In the genomic region with DNA sequence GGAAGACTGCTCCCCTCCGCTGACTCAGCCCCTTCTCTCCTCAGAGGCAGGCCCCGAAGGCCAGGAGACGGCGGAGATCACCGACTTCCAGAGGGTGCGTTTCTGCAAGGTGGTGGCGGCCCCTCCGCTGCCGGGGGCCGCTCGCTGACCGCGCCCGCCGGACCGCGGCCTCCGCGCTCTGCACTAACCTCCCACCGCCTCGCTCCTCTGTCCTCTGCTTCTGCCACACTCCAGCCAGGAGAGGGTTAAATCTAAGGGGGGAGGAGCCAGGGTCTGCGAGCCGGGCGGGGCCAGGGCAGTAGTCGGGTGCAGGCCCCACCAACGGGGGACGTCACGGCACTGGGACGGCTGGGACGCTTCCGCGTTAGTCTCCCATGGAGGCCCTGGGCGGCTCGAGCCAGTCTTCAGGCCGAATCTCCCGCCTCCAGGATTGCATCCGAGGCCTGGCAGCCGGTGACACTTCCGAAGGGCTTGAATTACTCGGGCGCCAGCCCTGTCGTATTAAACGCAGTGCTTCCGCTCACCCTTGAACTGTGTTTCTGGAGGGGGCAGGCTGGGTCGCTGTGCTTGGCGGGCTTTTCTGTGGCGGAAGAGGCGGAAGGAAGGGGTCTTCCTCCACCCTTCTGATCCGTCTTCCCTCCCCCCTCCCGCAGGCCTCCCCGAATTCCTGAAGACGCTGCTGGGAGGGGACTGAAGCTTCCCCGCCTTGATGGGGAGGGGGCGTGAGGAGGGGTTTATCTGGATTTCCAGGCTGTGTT, we compare ENCODE assay signal across 1 cellular context.
A peak's percentile ranks its signal among the peaks of the same experiment; 100 is the strongest.
TF ChIP-seq lines count a peak whose summit lies in the region.

No MANE protein-coding gene starts in this region.

TF ChIP-seq in K562, 482 proteins besides CTCF, POLR2A, EP300 and RAD21 (continued from another document and continues in another):
- TF ChIP-seq, protein P1, sequence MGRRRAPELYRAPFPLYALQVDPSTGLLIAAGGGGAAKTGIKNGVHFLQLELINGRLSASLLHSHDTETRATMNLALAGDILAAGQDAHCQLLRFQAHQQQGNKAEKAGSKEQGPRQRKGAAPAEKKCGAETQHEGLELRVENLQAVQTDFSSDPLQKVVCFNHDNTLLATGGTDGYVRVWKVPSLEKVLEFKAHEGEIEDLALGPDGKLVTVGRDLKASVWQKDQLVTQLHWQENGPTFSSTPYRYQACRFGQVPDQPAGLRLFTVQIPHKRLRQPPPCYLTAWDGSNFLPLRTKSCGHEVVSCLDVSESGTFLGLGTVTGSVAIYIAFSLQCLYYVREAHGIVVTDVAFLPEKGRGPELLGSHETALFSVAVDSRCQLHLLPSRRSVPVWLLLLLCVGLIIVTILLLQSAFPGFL (CRISPR knock-in tag; IDR thresholded peaks at IDR 0.05) = no peak
- TF ChIP-seq, protein P2, sequence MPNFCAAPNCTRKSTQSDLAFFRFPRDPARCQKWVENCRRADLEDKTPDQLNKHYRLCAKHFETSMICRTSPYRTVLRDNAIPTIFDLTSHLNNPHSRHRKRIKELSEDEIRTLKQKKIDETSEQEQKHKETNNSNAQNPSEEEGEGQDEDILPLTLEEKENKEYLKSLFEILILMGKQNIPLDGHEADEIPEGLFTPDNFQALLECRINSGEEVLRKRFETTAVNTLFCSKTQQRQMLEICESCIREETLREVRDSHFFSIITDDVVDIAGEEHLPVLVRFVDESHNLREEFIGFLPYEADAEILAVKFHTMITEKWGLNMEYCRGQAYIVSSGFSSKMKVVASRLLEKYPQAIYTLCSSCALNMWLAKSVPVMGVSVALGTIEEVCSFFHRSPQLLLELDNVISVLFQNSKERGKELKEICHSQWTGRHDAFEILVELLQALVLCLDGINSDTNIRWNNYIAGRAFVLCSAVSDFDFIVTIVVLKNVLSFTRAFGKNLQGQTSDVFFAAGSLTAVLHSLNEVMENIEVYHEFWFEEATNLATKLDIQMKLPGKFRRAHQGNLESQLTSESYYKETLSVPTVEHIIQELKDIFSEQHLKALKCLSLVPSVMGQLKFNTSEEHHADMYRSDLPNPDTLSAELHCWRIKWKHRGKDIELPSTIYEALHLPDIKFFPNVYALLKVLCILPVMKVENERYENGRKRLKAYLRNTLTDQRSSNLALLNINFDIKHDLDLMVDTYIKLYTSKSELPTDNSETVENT (CRISPR knock-in tag; IDR thresholded peaks at IDR 0.05) = 0 out of 2 replicates have a peak, but pooled peaks have one; percentile 8
- TF ChIP-seq BRD9 (IDR thresholded peaks at IDR 0.05; ENCODE audit: low read depth, partially characterized antibody) (peak; percentile 80), MYBL2 (IDR thresholded peaks at IDR 0.05; ENCODE audit: low read depth) (no peak), MYBL2 (CRISPR knock-in tag; IDR thresholded peaks at IDR 0.05; ENCODE audit: borderline replicate concordance) (no peak), HNRNPLL (IDR thresholded peaks at IDR 0.05; ENCODE audit: low read depth, low read length, poor library complexity, severe bottlenecking) (peak; percentile 27), MTA3 (IDR thresholded peaks at IDR 0.05; ENCODE audit: borderline replicate concordance) (peak; percentile 80), RBBP5 (IDR thresholded peaks at IDR 0.05; ENCODE audit: borderline replicate concordance, insufficient read depth, low read length, poor library complexity, severe bottlenecking) (peak; percentile 54), TAF15 (IDR thresholded peaks at IDR 0.05; ENCODE audit: low read depth, low read length) (no peak), CEBPB (tag; IDR thresholded peaks at IDR 0.05) (no peak), FOXP1 (CRISPR knock-in tag; IDR thresholded peaks at IDR 0.05) (no peak; the same call in 1 of the 2 replicates)
- TF ChIP-seq, protein P3, sequence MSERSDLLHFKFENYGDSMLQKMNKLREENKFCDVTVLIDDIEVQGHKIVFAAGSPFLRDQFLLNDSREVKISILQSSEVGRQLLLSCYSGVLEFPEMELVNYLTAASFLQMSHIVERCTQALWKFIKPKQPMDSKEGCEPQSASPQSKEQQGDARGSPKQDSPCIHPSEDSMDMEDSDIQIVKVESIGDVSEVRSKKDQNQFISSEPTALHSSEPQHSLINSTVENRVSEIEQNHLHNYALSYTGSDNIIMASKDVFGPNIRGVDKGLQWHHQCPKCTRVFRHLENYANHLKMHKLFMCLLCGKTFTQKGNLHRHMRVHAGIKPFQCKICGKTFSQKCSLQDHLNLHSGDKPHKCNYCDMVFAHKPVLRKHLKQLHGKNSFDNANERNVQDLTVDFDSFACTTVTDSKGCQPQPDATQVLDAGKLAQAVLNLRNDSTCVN (CRISPR knock-in tag; IDR thresholded peaks at IDR 0.05) = 0 out of 2 replicates have a peak, but pooled peaks have one; percentile 54
- TF ChIP-seq, protein P4, sequence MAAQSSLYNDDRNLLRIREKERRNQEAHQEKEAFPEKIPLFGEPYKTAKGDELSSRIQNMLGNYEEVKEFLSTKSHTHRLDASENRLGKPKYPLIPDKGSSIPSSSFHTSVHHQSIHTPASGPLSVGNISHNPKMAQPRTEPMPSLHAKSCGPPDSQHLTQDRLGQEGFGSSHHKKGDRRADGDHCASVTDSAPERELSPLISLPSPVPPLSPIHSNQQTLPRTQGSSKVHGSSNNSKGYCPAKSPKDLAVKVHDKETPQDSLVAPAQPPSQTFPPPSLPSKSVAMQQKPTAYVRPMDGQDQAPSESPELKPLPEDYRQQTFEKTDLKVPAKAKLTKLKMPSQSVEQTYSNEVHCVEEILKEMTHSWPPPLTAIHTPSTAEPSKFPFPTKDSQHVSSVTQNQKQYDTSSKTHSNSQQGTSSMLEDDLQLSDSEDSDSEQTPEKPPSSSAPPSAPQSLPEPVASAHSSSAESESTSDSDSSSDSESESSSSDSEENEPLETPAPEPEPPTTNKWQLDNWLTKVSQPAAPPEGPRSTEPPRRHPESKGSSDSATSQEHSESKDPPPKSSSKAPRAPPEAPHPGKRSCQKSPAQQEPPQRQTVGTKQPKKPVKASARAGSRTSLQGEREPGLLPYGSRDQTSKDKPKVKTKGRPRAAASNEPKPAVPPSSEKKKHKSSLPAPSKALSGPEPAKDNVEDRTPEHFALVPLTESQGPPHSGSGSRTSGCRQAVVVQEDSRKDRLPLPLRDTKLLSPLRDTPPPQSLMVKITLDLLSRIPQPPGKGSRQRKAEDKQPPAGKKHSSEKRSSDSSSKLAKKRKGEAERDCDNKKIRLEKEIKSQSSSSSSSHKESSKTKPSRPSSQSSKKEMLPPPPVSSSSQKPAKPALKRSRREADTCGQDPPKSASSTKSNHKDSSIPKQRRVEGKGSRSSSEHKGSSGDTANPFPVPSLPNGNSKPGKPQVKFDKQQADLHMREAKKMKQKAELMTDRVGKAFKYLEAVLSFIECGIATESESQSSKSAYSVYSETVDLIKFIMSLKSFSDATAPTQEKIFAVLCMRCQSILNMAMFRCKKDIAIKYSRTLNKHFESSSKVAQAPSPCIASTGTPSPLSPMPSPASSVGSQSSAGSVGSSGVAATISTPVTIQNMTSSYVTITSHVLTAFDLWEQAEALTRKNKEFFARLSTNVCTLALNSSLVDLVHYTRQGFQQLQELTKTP (IDR thresholded peaks at IDR 0.05; ENCODE audit: low read depth in 1 of 2, partially characterized antibody in 2 of 2) = peak in 1 of 2 experiments; percentile 42
- TF ChIP-seq, protein P5, sequence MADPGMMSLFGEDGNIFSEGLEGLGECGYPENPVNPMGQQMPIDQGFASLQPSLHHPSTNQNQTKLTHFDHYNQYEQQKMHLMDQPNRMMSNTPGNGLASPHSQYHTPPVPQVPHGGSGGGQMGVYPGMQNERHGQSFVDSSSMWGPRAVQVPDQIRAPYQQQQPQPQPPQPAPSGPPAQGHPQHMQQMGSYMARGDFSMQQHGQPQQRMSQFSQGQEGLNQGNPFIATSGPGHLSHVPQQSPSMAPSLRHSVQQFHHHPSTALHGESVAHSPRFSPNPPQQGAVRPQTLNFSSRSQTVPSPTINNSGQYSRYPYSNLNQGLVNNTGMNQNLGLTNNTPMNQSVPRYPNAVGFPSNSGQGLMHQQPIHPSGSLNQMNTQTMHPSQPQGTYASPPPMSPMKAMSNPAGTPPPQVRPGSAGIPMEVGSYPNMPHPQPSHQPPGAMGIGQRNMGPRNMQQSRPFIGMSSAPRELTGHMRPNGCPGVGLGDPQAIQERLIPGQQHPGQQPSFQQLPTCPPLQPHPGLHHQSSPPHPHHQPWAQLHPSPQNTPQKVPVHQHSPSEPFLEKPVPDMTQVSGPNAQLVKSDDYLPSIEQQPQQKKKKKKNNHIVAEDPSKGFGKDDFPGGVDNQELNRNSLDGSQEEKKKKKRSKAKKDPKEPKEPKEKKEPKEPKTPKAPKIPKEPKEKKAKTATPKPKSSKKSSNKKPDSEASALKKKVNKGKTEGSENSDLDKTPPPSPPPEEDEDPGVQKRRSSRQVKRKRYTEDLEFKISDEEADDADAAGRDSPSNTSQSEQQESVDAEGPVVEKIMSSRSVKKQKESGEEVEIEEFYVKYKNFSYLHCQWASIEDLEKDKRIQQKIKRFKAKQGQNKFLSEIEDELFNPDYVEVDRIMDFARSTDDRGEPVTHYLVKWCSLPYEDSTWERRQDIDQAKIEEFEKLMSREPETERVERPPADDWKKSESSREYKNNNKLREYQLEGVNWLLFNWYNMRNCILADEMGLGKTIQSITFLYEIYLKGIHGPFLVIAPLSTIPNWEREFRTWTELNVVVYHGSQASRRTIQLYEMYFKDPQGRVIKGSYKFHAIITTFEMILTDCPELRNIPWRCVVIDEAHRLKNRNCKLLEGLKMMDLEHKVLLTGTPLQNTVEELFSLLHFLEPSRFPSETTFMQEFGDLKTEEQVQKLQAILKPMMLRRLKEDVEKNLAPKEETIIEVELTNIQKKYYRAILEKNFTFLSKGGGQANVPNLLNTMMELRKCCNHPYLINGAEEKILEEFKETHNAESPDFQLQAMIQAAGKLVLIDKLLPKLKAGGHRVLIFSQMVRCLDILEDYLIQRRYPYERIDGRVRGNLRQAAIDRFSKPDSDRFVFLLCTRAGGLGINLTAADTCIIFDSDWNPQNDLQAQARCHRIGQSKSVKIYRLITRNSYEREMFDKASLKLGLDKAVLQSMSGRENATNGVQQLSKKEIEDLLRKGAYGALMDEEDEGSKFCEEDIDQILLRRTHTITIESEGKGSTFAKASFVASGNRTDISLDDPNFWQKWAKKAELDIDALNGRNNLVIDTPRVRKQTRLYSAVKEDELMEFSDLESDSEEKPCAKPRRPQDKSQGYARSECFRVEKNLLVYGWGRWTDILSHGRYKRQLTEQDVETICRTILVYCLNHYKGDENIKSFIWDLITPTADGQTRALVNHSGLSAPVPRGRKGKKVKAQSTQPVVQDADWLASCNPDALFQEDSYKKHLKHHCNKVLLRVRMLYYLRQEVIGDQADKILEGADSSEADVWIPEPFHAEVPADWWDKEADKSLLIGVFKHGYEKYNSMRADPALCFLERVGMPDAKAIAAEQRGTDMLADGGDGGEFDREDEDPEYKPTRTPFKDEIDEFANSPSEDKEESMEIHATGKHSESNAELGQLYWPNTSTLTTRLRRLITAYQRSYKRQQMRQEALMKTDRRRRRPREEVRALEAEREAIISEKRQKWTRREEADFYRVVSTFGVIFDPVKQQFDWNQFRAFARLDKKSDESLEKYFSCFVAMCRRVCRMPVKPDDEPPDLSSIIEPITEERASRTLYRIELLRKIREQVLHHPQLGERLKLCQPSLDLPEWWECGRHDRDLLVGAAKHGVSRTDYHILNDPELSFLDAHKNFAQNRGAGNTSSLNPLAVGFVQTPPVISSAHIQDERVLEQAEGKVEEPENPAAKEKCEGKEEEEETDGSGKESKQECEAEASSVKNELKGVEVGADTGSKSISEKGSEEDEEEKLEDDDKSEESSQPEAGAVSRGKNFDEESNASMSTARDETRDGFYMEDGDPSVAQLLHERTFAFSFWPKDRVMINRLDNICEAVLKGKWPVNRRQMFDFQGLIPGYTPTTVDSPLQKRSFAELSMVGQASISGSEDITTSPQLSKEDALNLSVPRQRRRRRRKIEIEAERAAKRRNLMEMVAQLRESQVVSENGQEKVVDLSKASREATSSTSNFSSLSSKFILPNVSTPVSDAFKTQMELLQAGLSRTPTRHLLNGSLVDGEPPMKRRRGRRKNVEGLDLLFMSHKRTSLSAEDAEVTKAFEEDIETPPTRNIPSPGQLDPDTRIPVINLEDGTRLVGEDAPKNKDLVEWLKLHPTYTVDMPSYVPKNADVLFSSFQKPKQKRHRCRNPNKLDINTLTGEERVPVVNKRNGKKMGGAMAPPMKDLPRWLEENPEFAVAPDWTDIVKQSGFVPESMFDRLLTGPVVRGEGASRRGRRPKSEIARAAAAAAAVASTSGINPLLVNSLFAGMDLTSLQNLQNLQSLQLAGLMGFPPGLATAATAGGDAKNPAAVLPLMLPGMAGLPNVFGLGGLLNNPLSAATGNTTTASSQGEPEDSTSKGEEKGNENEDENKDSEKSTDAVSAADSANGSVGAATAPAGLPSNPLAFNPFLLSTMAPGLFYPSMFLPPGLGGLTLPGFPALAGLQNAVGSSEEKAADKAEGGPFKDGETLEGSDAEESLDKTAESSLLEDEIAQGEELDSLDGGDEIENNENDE (IDR thresholded peaks at IDR 0.05; ENCODE audit: low read depth, low read length) = no peak
- TF ChIP-seq, protein P6, sequence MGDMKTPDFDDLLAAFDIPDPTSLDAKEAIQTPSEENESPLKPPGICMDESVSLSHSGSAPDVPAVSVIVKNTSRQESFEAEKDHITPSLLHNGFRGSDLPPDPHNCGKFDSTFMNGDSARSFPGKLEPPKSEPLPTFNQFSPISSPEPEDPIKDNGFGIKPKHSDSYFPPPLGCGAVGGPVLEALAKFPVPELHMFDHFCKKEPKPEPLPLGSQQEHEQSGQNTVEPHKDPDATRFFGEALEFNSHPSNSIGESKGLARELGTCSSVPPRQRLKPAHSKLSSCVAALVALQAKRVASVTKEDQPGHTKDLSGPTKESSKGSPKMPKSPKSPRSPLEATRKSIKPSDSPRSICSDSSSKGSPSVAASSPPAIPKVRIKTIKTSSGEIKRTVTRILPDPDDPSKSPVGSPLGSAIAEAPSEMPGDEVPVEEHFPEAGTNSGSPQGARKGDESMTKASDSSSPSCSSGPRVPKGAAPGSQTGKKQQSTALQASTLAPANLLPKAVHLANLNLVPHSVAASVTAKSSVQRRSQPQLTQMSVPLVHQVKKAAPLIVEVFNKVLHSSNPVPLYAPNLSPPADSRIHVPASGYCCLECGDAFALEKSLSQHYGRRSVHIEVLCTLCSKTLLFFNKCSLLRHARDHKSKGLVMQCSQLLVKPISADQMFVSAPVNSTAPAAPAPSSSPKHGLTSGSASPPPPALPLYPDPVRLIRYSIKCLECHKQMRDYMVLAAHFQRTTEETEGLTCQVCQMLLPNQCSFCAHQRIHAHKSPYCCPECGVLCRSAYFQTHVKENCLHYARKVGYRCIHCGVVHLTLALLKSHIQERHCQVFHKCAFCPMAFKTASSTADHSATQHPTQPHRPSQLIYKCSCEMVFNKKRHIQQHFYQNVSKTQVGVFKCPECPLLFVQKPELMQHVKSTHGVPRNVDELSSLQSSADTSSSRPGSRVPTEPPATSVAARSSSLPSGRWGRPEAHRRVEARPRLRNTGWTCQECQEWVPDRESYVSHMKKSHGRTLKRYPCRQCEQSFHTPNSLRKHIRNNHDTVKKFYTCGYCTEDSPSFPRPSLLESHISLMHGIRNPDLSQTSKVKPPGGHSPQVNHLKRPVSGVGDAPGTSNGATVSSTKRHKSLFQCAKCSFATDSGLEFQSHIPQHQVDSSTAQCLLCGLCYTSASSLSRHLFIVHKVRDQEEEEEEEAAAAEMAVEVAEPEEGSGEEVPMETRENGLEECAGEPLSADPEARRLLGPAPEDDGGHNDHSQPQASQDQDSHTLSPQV (IDR thresholded peaks at IDR 0.05) = peak; percentile 56
- TF ChIP-seq, protein P7, sequence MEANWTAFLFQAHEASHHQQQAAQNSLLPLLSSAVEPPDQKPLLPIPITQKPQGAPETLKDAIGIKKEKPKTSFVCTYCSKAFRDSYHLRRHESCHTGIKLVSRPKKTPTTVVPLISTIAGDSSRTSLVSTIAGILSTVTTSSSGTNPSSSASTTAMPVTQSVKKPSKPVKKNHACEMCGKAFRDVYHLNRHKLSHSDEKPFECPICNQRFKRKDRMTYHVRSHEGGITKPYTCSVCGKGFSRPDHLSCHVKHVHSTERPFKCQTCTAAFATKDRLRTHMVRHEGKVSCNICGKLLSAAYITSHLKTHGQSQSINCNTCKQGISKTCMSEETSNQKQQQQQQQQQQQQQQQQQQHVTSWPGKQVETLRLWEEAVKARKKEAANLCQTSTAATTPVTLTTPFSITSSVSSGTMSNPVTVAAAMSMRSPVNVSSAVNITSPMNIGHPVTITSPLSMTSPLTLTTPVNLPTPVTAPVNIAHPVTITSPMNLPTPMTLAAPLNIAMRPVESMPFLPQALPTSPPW (CRISPR knock-in tag; IDR thresholded peaks at IDR 0.05) = peak; percentile 93
